ENCODE assay signal across 22 cellular contexts in the genomic region with DNA sequence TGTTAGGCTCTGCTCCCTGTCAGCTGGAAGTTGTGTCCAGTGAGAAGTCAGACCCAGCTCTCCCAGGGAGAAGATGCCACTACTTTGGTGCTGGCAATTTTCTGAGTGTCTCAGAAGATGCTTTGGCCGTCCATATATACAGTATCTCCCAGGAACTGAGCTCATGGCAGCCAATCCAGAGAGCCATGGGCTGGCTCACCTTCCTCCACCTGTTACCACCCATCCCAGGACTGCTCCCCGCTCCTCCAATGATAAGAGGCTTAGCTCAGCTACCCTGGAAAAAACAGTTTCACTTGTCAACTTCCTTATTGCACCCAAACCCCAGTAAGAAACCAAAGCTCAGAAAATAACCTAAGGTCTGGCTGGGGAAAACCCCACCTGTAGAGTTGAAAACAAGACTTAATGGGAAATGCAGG. TPM values are rescaled to one million over a fixed set of nuclear protein-coding genes. Genes with fewer than 3 reads are reported as not detected.
DNase-seq lines count a peak whose midpoint lies in the region; ATAC-seq, FAIRE-seq and TF ChIP-seq lines count a peak whose summit lies in the region.
"Had no signal": no experiment of that assay in that cellular context is flagged by ENCODE, and none has a peak within 500 bp of the region (broad histone marks: within the 10 kb centered on the region; RNA-seq: fewer than 3 reads in every experiment).

A gene with protein sequence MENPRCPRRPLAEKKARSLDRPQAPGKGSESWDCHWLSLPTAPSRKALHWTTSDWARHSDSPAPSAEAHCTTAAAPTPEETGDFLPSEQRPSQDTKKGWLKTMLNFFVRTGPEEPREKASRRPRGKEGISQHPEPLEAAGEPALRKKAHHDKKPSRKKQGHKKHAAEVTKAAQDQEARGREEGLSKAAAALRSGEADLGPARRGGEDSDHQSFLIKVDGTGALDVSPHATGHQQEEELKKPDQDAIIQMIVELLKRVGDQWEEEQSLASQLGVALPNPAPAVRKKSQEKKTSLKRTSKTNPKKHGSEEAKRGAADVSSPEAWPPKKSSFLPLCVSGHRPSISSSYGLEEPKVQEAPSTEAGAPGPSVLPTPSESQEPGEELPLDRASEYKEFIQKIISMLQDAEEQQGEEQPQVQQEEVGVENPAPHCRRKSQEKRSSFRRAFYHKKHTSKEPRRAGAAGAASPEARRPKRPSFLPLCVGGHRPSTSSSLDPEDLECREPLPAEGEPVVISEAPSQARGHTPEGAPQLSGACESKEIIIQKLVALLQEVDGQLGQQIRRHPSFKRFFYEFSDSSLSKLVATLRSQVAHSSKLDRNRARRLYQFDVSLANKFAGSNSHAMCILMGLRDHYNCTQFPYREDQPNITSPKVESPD (minus strand): TSS at position 110 of the 416 bp plus-strand sequence. CDS start 6,198 bp downstream, outside the sequence.

- H3K4me3 Mint-ChIP-seq in CD4-positive, alpha-beta memory T cell: peak within 1 kb of the TSS in 4 of 8 donors; percentile 4 to 51 (median 48)
- no peak within 1 kb of the TSS for H3K4me3 Mint-ChIP-seq in astrocyte (ENCODE audit: unreplicated experiment)
- H3K4me3 Mint-ChIP-seq in naive thymus-derived CD8-positive, alpha-beta T cell: peak within 1 kb of the TSS in 1 of 10 donors; percentile 28
- H3K4me3 Mint-ChIP-seq: WTC11 had no signal

- H3K27me3 ChIP-seq in CD4-positive, alpha-beta memory T cell (ENCODE audit: insufficient read depth, low read length): peaks cover 12% of the 10 kb centered on the region
- H3K27me3 ChIP-seq in astrocyte (ENCODE audit: insufficient read depth, low read length): peaks cover 58% of the 10 kb centered on the region
- H3K27me3 ChIP-seq: testis had no signal

- no peaks in the 10 kb centered on the region for H3K36me3 ChIP-seq in CD4-positive, alpha-beta memory T cell (ENCODE audit: insufficient read depth, low read length)
- no peaks in the 10 kb centered on the region for H3K36me3 ChIP-seq in astrocyte (ENCODE audit: insufficient read depth, low read length)
- H3K36me3 ChIP-seq: SJSA1 had no signal

- POLR2A ChIA-PET in CD4-positive, alpha-beta memory T cell (lab: Charles Lee; ENCODE audit: partially characterized antibody): interaction anchor here (0.7 kb wide), 1 partner anchor 310 kb away, joined by 4 read pairs; no protein-coding TSS in a partner anchor
- POLR2A ChIA-PET in naive thymus-derived CD8-positive, alpha-beta T cell (lab: Charles Lee): no interaction called here

- no peak within 1 kb of the TSS for H3K27ac ChIP-seq in CD4-positive, alpha-beta memory T cell (ENCODE audit: low read depth, low read length)
- H3K27ac ChIP-seq in astrocyte (ENCODE audit: low read depth, low read length): no peak within 1 kb of the TSS
- H3K27ac ChIP-seq: parathyroid adenoma, SJSA1 had no signal

- no peak within 1 kb of the TSS for H2AFZ ChIP-seq in astrocyte (ENCODE audit: low read depth, low read length)

- H3K9me3 Mint-ChIP-seq in CD4-positive, alpha-beta memory T cell: no peaks in the 10 kb centered on the region
- H3K9me3 Mint-ChIP-seq in astrocyte (ENCODE audit: unreplicated experiment): peaks cover 6% of the 10 kb centered on the region
- no peaks in the 10 kb centered on the region for H3K9me3 Mint-ChIP-seq in naive thymus-derived CD8-positive, alpha-beta T cell
- H3K9me3 Mint-ChIP-seq: CD14-positive monocyte, WTC11 had no signal

- no peaks in the 10 kb centered on the region for H3K79me2 ChIP-seq in astrocyte (ENCODE audit: insufficient read depth, low read length)
- H3K79me2 ChIP-seq: parathyroid adenoma had no signal

- H3K4me1 Mint-ChIP-seq in CD4-positive, alpha-beta memory T cell: peaks cover 9 to 41% (median 16%) of the 10 kb centered on the region in 4 donors
- peaks cover 17% of the 10 kb centered on the region for H3K4me1 Mint-ChIP-seq in astrocyte (ENCODE audit: low read depth, unreplicated experiment)
- H3K4me1 Mint-ChIP-seq in naive thymus-derived CD8-positive, alpha-beta T cell: peaks cover 9 to 19% (median 12%) of the 10 kb centered on the region in 4 donors

- H3K36me3 Mint-ChIP-seq in CD4-positive, alpha-beta memory T cell: no peaks in the 10 kb centered on the region
- H3K36me3 Mint-ChIP-seq in astrocyte (ENCODE audit: low read depth, unreplicated experiment): no peaks in the 10 kb centered on the region
- H3K36me3 Mint-ChIP-seq in naive thymus-derived CD8-positive, alpha-beta T cell: no peaks in the 10 kb centered on the region
- H3K36me3 Mint-ChIP-seq: CD14-positive monocyte, WTC11 had no signal

- ATAC-seq in naive thymus-derived CD8-positive, alpha-beta T cell: peak; percentile 36 to 72
- ATAC-seq in GM21447 (IDR thresholded peaks at IDR 0.05; ENCODE audit: unreplicated experiment) (no peak), left cardiac atrium (no peak)
- ATAC-seq: esophagus mucosa, WTC11 had no signal

- peaks cover 20% of the 10 kb centered on the region for H3K4me1 ChIP-seq in CD4-positive, alpha-beta memory T cell (ENCODE audit: insufficient read depth, low read length)
- H3K4me1 ChIP-seq in astrocyte (ENCODE audit: insufficient read depth, low read length): peaks cover 5% of the 10 kb centered on the region
- H3K4me1 ChIP-seq: SJSA1 had no signal

- no peaks in the 10 kb centered on the region for H4K20me1 ChIP-seq in astrocyte (ENCODE audit: insufficient read depth, low read length)

- H3K27me3 Mint-ChIP-seq in CD4-positive, alpha-beta memory T cell: peaks cover 27 to 30% of the 10 kb centered on the region in 2 donors
- peaks cover 60% of the 10 kb centered on the region for H3K27me3 Mint-ChIP-seq in astrocyte (ENCODE audit: low read depth, unreplicated experiment)
- peaks cover 17 to 46% (median 32%) of the 10 kb centered on the region in 5 donors for H3K27me3 Mint-ChIP-seq in naive thymus-derived CD8-positive, alpha-beta T cell

- peak; percentile 8 to 46 (median 19) for DNase-seq in CD4-positive, alpha-beta memory T cell
- DNase-seq in GM13977 (ENCODE audit: low spot score) (peak; percentile 45), astrocyte (ENCODE audit: low read depth) (no peak), left cardiac atrium (no peak)
- peak in 1 of 10 donors; percentile 13 for DNase-seq in naive thymus-derived CD8-positive, alpha-beta T cell
- no peak for DNase-seq in activated CD4-positive, alpha-beta T cell treated with anti-CD3 and anti-CD28 coated beads for 48 hours
- DNase-seq: activated T-cell treated with anti-CD3 and anti-CD28 coated beads, Interleukin-2, amount 50 U/mL, for 1 hour; amygdala; EL; glutamatergic neuron; islet precursor cell; midbrain; NCI-H1092; NK-92 treated with Interleukin-12 subunit alpha and Interleukin-12 subunit beta, amount 100 ng/mL, for 24 hours; stimulated activated CD4-positive, alpha-beta T cell treated with anti-CD3 and anti-CD28 coated beads, Interleukin-12 subunit alpha, Interleukin-12 subunit beta, amount 100 ng/mL, for 4 hours; testis had no signal

- in situ Hi-C loops in GM13977 (cut with MboI; ENCODE audit: low pct_unique_long_range_greater_than_20kb, low sequenced_read_pairs, unreplicated experiment): no loop called here

- H3K4me3 ChIP-seq in CD4-positive, alpha-beta memory T cell (ENCODE audit: low read length in 2 of 2): no peak within 1 kb of the TSS
- no peak within 1 kb of the TSS for H3K4me3 ChIP-seq in astrocyte (ENCODE audit: insufficient read depth, low read depth, low read length)
- H3K4me3 ChIP-seq: SJSA1, testis had no signal

- no peak for FAIRE-seq in astrocyte (lab: Jason Lieb, UNC)

- H3K9me3 ChIP-seq in CD4-positive, alpha-beta memory T cell (ENCODE audit: control insufficient read depth in 1 of 2, low read length in 2 of 2): no peaks in the 10 kb centered on the region
- no peaks in the 10 kb centered on the region for H3K9me3 ChIP-seq in astrocyte (ENCODE audit: insufficient read depth, low read depth, low read length)
- H3K9me3 ChIP-seq: SJSA1, testis had no signal

- no peak within 1 kb of the TSS for H3K4me2 ChIP-seq in astrocyte (ENCODE audit: low read length)

- intact Hi-C loops in CD4-positive, alpha-beta memory T cell (cut with micrococcal nuclease): no loop called here
- intact Hi-C loops in left cardiac atrium (cut with DNase I): no loop called here

- no peak within 1 kb of the TSS for H3K9ac ChIP-seq in astrocyte (ENCODE audit: low read length)
- H3K9ac ChIP-seq: parathyroid adenoma had no signal

- peak within 1 kb of the TSS in 6 of 7 donors; percentile 10 to 83 (median 46) for H3K27ac Mint-ChIP-seq in CD4-positive, alpha-beta memory T cell
- H3K27ac Mint-ChIP-seq in astrocyte (ENCODE audit: unreplicated experiment): peak within 1 kb of the TSS; percentile 2
- peak within 1 kb of the TSS in 2 of 10 donors; percentile 56 to 67 for H3K27ac Mint-ChIP-seq in naive thymus-derived CD8-positive, alpha-beta T cell
- H3K27ac Mint-ChIP-seq: WTC11 had no signal

- TF ChIP-seq CTCF in GM13977 (IDR thresholded peaks at IDR 0.05; ENCODE audit: extremely low read depth, insufficient read depth, missing control alignments): no peak
- no peak for TF ChIP-seq CTCF in astrocyte (IDR thresholded peaks at IDR 0.05; ENCODE audit: insufficient read depth, low read depth, low read length)

- CTCF ChIA-PET in CD4-positive, alpha-beta memory T cell (lab: Charles Lee; ENCODE audit: partially characterized antibody): interaction anchor here (0.9 to 1.2 kb wide), 3 partner anchors 21 to 35 kb away, joined by 3 to 4 read pairs (median 3); no protein-coding TSS in a partner anchor

RNA-seq across cellular contexts. Expression of the gene that starts here (rescaled TPM):
- not detected for total RNA-seq in CD4-positive, alpha-beta memory T cell
- polyA plus RNA-seq in CD4-positive, alpha-beta memory T cell: not detected
- total RNA-seq in astrocyte (not detected in 2 replicates), left cardiac atrium (not detected)
- total RNA-seq in naive thymus-derived CD8-positive, alpha-beta T cell: not detected
- polyA plus RNA-seq in naive thymus-derived CD8-positive, alpha-beta T cell: not detected
- total RNA-seq: esophagus mucosa, SJSA1, WTC11 had no signal
- polyA plus RNA-seq: CD14-positive monocyte had no signal

Comparison
In these comparisons a context has a peak if more than half of its experiments do, and no peak if none do; other contexts are left out.
1. Peak in DNase-seq in CD4-positive, alpha-beta memory T cell; RNA of the gene not detected or under 1 TPM.
2. Peak in ATAC-seq in naive thymus-derived CD8-positive, alpha-beta T cell; RNA of the gene not detected or under 1 TPM.